In the genomic region with DNA sequence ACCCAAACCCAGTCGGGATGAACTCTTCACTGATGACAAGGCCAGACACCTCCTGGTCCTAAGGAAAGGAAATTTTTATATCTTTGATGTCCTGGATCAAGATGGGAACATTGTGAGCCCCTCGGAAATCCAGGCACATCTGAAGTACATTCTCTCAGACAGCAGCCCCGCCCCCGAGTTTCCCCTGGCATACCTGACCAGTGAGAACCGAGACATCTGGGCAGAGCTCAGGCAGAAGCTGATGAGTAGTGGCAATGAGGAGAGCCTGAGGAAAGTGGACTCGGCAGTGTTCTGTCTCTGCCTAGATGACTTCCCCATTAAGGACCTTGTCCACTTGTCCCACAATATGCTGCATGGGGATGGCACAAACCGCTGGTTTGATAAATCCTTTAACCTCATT, we compare ENCODE assay signal across 1 cellular context.
TF ChIP-seq lines count a peak whose summit lies in the region.

No MANE protein-coding gene starts in this region.

TF ChIP-seq in endothelial cell of umbilical vein, 7 proteins besides CTCF, POLR2A, EP300 and RAD21:
- TF ChIP-seq FOS (IDR thresholded peaks at IDR 0.05; ENCODE audit: borderline replicate concordance, insufficient read depth, low read length) (no peak), EZH2 (IDR thresholded peaks at IDR 0.05; ENCODE audit: borderline replicate concordance, low read depth, low read length, severe bottlenecking) (no peak), MAX (IDR thresholded peaks at IDR 0.05; ENCODE audit: insufficient read depth, insufficient read length) (no peak), MYC (IDR thresholded peaks at IDR 0.05; ENCODE audit: low read depth, low read length) (no peak), GATA2 (IDR thresholded peaks at IDR 0.05; ENCODE audit: insufficient read depth, insufficient read length, low read depth, low read length) (no peak)
